17 cellular contexts compared by ENCODE assay signal in the genomic region with DNA sequence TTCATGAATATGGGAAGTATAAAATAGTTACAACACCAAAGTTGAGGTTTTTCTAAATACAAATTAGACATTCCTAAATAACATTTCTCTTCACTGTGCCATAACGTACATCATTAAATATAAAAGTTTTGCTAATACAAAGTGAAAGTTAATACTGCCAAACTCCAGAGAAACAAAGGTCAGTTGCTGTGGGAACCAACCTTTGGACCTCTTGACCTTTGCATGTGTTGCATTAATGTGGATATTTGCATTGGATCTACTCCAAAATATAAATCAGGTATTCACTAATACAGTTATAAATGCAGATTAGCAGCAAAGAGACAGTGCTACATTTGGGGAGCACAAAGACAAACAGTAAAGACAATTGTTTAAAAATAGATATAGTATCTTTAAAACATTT.
"Had no signal": no experiment of that assay in that cellular context is flagged by ENCODE, and none has a peak within 500 bp of the region (broad histone marks: within the 10 kb centered on the region; RNA-seq: fewer than 3 reads in every experiment).

No MANE protein-coding gene starts in this region.

- H3K36me3 ChIP-seq: SJSA1 had no signal

- H3K27ac ChIP-seq: KMS-11, SJSA1, SK-N-MC had no signal

- DNase-seq: Kasumi-1, MM.1S, NCI-H1092 treated with DMSO at 0.1 percent for 48 hours, NCI-H1436 treated with DMSO at 0.1 percent for 48 hours, NCI-H1694, NCI-H187 treated with DMSO at 0.1 percent for 48 hours, NCI-H2029 treated with DMSO at 0.1 percent for 48 hours, NCI-H2227 treated with DMSO at 0.1 percent for 48 hours, NCI-H526, NCI-H774, Right ventricle myocardium superior, RPMI8226, SIG-M5 had no signal

- H3K4me3 ChIP-seq: K562, SJSA1, SK-N-MC had no signal

- H3K4me1 ChIP-seq: SJSA1 had no signal

- ATAC-seq: K562 had no signal

- H3K9me3 ChIP-seq: SJSA1 had no signal

- H3K27me3 ChIP-seq: SJSA1 had no signal
